16 cellular contexts compared by ENCODE assay signal in genomic region chr11:76030286-76030685, GRCh38.
DNase-seq lines count a peak whose midpoint lies in the region; ATAC-seq, FAIRE-seq and TF ChIP-seq lines count a peak whose summit lies in the region.
"Had no signal": no experiment of that assay in that cellular context is flagged by ENCODE, and none has a peak within 500 bp of the region (broad histone marks: within the 10 kb centered on the region; RNA-seq: fewer than 3 reads in every experiment).

No MANE protein-coding gene starts in this region.

- POLR2A ChIA-PET in endothelial cell of umbilical vein (lab: Charles Lee), result no interaction called here

- H3K27ac ChIP-seq in SJSA1, result peak overlapping the region; percentile 38
- H3K27ac ChIP-seq in endothelial cell of umbilical vein (ENCODE audit: insufficient read depth, low read depth, low read length), result peak overlapping the region; percentile 97
- no peak overlapping the region for H3K27ac ChIP-seq in sigmoid colon
- H3K27ac ChIP-seq: adrenal gland, esophagus squamous epithelium, psoas muscle, WERI-Rb-1 had no signal

- WGBS in sigmoid colon, 2 donors, result 90 to 92% methylated on average over 5 of the region's 5 CpGs

- TF ChIP-seq CTCF in endothelial cell of umbilical vein (IDR thresholded peaks at IDR 0.05; ENCODE audit: extremely low read depth in 1 of 2, insufficient read depth in 1 of 2, low read depth in 1 of 2, low read length in 2 of 2) (no peak), sigmoid colon (IDR thresholded peaks at IDR 0.05) (no peak)

- no peaks in the 10 kb centered on the region for H4K20me1 ChIP-seq in endothelial cell of umbilical vein (replicated peaks; ENCODE audit: control insufficient read depth, extremely low read depth, insufficient read depth, low read length)

- H3K9ac ChIP-seq in endothelial cell of umbilical vein (replicated peaks; ENCODE audit: extremely low read depth, insufficient read depth, low read length), result peak overlapping the region; percentile 64

- no peak overlapping the region for H2AFZ ChIP-seq in endothelial cell of umbilical vein (ENCODE audit: low read depth, low read length)

- H3K36me3 ChIP-seq in SJSA1, result no peaks in the 10 kb centered on the region
- peaks cover 0 to 2% of the 10 kb centered on the region in 2 experiments for H3K36me3 ChIP-seq in endothelial cell of umbilical vein (ENCODE audit: control insufficient read depth in 2 of 2, extremely low read depth in 1 of 2, insufficient read depth in 2 of 2, low read length in 2 of 2)
- H3K36me3 ChIP-seq in sigmoid colon, result no peaks in the 10 kb centered on the region
- H3K36me3 ChIP-seq: adrenal gland, WERI-Rb-1 had no signal

- no TSS peak for BruUV-seq in endothelial cell of umbilical vein (replicated peaks; lab: Mats Ljungman, UMichigan)

- H3K4me2 ChIP-seq in endothelial cell of umbilical vein (ENCODE audit: insufficient read depth, low read length), result peak overlapping the region; percentile 69

- H3K79me2 ChIP-seq in endothelial cell of umbilical vein (ENCODE audit: control insufficient read depth, insufficient read depth, low read length), result peaks cover 4% of the 10 kb centered on the region

- no peaks in the 10 kb centered on the region for H3K9me1 ChIP-seq in endothelial cell of umbilical vein (replicated peaks; ENCODE audit: control insufficient read depth, extremely low read depth, insufficient read depth, low read length)

- CTCF ChIA-PET in endothelial cell of umbilical vein (lab: Charles Lee), result interaction anchor here (1.2 to 1.8 kb wide), 2 partner anchors 44 to 79 kb away, joined by 3 to 6 read pairs; no protein-coding TSS in a partner anchor

- DNase-seq in Daoy (ENCODE audit: low read depth) (peak; percentile 55), SJSA1 (ENCODE audit: low read depth in 1 of 2, low spot score in 2 of 2) (peak in 1 of 2 experiments; percentile 48), endothelial cell of umbilical vein (ENCODE audit: low read depth, low spot score) (peak; percentile 96), myocyte (ENCODE audit: low read depth) (peak; percentile 44), DMS 273 (lab: John Stamatoyannopoulos, UW; ENCODE audit: unreplicated experiment) (no peak), NCI-H345 treated with DMSO at 0.1 percent for 48 hours (lab: John Stamatoyannopoulos, UW; ENCODE audit: unreplicated experiment) (no peak), sigmoid colon (no peak)
- DNase-seq: activated CD8-positive, alpha-beta T cell treated with anti-CD3 and anti-CD28 coated beads for 36 hours; adrenal gland; esophagus squamous epithelium; naive B cell; NCI-H2029 treated with DMSO at 0.1 percent for 48 hours; psoas muscle; WERI-Rb-1 had no signal

- TF ChIP-seq POLR2A in endothelial cell of umbilical vein (IDR thresholded peaks at IDR 0.05; ENCODE audit: low read depth, low read length), result peak; percentile 60
- no peak for TF ChIP-seq POLR2A in sigmoid colon (IDR thresholded peaks at IDR 0.05)

- dilution Hi-C loops in endothelial cell of umbilical vein (cut with MboI; ENCODE audit: extremely low pct_ligation_motif_present, low sequenced_read_pairs), result no loop called here

- no peak for ATAC-seq in HG02678 (IDR thresholded peaks at IDR 0.05; ENCODE audit: unreplicated experiment)
- ATAC-seq: activated CD8-positive, alpha-beta T cell treated with anti-CD3 and anti-CD28 coated beads for 36 hours; left lobe of liver had no signal

- H3K9me3 ChIP-seq in SJSA1 (replicated peaks) (no peaks in the 10 kb centered on the region), endothelial cell of umbilical vein (replicated peaks; ENCODE audit: control insufficient read depth, insufficient read depth, low read length) (no peaks in the 10 kb centered on the region), sigmoid colon (no peaks in the 10 kb centered on the region)
- H3K9me3 ChIP-seq: esophagus squamous epithelium, psoas muscle had no signal

- TF ChIP-seq EP300 in sigmoid colon (IDR thresholded peaks at IDR 0.05), result no peak

- no peaks in the 10 kb centered on the region for H3K27me3 ChIP-seq in SJSA1 (replicated peaks)
- no peaks in the 10 kb centered on the region for H3K27me3 ChIP-seq in endothelial cell of umbilical vein (ENCODE audit: control insufficient read depth in 2 of 2, insufficient read depth in 2 of 2, low read length in 2 of 2)
- H3K27me3 ChIP-seq in sigmoid colon, result no peaks in the 10 kb centered on the region
- H3K27me3 ChIP-seq: adrenal gland, esophagus squamous epithelium had no signal

- intact Hi-C loops in endothelial cell of umbilical vein (cut with micrococcal nuclease), result loop anchor here (1.0 to 5.0 kb wide), 4 partner anchors 45 to 122 kb away; no protein-coding TSS in a partner anchor
- intact Hi-C loops in sigmoid colon (cut with DNase I), result no loop called here

- H3K4me1 ChIP-seq in SJSA1 (replicated peaks) (peaks cover 18% of the 10 kb centered on the region), endothelial cell of umbilical vein (ENCODE audit: control insufficient read depth, extremely low read depth, insufficient read depth, low read length) (peaks cover 38% of the 10 kb centered on the region), sigmoid colon (peaks cover 0 to 7% (median 6%) of the 10 kb centered on the region in 4 donors)
- H3K4me1 ChIP-seq: esophagus squamous epithelium, psoas muscle had no signal

- peak; percentile 82 for FAIRE-seq in endothelial cell of umbilical vein (lab: Jason Lieb, UNC)

- H3K4me3 ChIP-seq in SJSA1, result no peak overlapping the region
- H3K4me3 ChIP-seq in endothelial cell of umbilical vein (replicated peaks in 1 of 3; ENCODE audit: insufficient read depth in 1 of 3, low read depth in 1 of 3, low read length in 3 of 3), result peak overlapping the region in 1 of 3 experiments; percentile 20
- H3K4me3 ChIP-seq in sigmoid colon, result no peak overlapping the region
- H3K4me3 ChIP-seq: adrenal gland, esophagus squamous epithelium, psoas muscle had no signal

TF ChIP-seq in endothelial cell of umbilical vein, 7 proteins besides CTCF, POLR2A, EP300 and RAD21:
- TF ChIP-seq GATA2 (IDR thresholded peaks at IDR 0.05; ENCODE audit: insufficient read depth, insufficient read length, low read depth, low read length) (peak; percentile 63), EZH2 (IDR thresholded peaks at IDR 0.05; ENCODE audit: borderline replicate concordance, low read depth, low read length, severe bottlenecking) (no peak), MYC (IDR thresholded peaks at IDR 0.05; ENCODE audit: low read depth, low read length) (no peak), JUN (IDR thresholded peaks at IDR 0.05; ENCODE audit: borderline replicate concordance, insufficient read depth, insufficient read length, low read depth) (peak; percentile 94), POLR2AphosphoS5 (IDR thresholded peaks at IDR 0.05; ENCODE audit: insufficient read depth, low read depth, low read length) (peak; percentile 93), FOS (IDR thresholded peaks at IDR 0.05; ENCODE audit: borderline replicate concordance, insufficient read depth, low read length) (peak; percentile 79)
- TF ChIP-seq, protein P1, sequence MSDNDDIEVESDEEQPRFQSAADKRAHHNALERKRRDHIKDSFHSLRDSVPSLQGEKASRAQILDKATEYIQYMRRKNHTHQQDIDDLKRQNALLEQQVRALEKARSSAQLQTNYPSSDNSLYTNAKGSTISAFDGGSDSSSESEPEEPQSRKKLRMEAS (IDR thresholded peaks at IDR 0.05; ENCODE audit: insufficient read depth, insufficient read length), result no peak

Comparison
In these comparisons a context has a peak if more than half of its experiments do, and no peak if none do; other contexts are left out.
1. DNase-seq: peak in Daoy (single experiment), endothelial cell of umbilical vein (single experiment) and myocyte (single experiment); none in DMS 273 (single experiment), NCI-H345 treated with DMSO at 0.1 percent for 48 hours (single experiment) and sigmoid colon (single experiment).
2. H3K27ac ChIP-seq: peak in SJSA1 (single experiment) and endothelial cell of umbilical vein (single experiment); none in sigmoid colon (0 of 4).